1 cellular context compared by ENCODE assay signal in genomic region chr19:35869327-35870123, GRCh38.
TF ChIP-seq lines count a peak whose summit lies in the region.

No MANE protein-coding gene starts in this region.

TF ChIP-seq in HEK293, 187 proteins besides CTCF, POLR2A, EP300 and RAD21 (continued from another document and continues in another):
- TF ChIP-seq ATF2 (tag by site-specific recombination; IDR thresholded peaks at IDR 0.05; ENCODE audit: low read depth) (no peak), ZNF626 (tag by site-specific recombination; IDR thresholded peaks at IDR 0.05) (no peak), ZSCAN23 (tag by site-specific recombination; IDR thresholded peaks at IDR 0.05) (peak; percentile 57; the same call in 1 of the 2 replicates), ZNF16 (tag by site-specific recombination; IDR thresholded peaks at IDR 0.05; ENCODE audit: low read depth) (no peak), ZBTB49 (tag by site-specific recombination; IDR thresholded peaks at IDR 0.05; ENCODE audit: low read depth) (no peak), ZBTB6 (tag by site-specific recombination; IDR thresholded peaks at IDR 0.05) (peak; percentile 69; the same call in 1 of the 2 replicates), ZSCAN18 (tag by site-specific recombination; IDR thresholded peaks at IDR 0.05) (no peak), ZNF433 (tag by site-specific recombination; IDR thresholded peaks at IDR 0.05; ENCODE audit: low read depth) (0 out of 2 replicates have a peak, but pooled peaks have one; percentile 33), ZNF221 (tag by site-specific recombination; IDR thresholded peaks at IDR 0.05; ENCODE audit: borderline replicate concordance) (no peak), ZNF132 (tag by site-specific recombination; IDR thresholded peaks at IDR 0.05; ENCODE audit: borderline replicate concordance) (no peak), ZNF76 (tag by site-specific recombination; IDR thresholded peaks at IDR 0.05; ENCODE audit: borderline replicate concordance, low read depth) (peak; percentile 86), ZNF350 (tag by site-specific recombination; IDR thresholded peaks at IDR 0.05) (no peak), SETDB1 (IDR thresholded peaks at IDR 0.05; ENCODE audit: insufficient read length, low read length) (no peak), YY2 (tag by site-specific recombination; IDR thresholded peaks at IDR 0.05) (no peak), ZNF324 (tag by site-specific recombination; IDR thresholded peaks at IDR 0.05) (peak; percentile 45), KLF1 (tag by site-specific recombination; IDR thresholded peaks at IDR 0.05) (peak; percentile 95), SP3 (tag by site-specific recombination; IDR thresholded peaks at IDR 0.05) (peak; percentile 100), ZNF211 (tag by site-specific recombination; IDR thresholded peaks at IDR 0.05; ENCODE audit: low read depth) (no peak), AEBP2 (tag by site-specific recombination; IDR thresholded peaks at IDR 0.05; ENCODE audit: borderline replicate concordance) (no peak), ZNF580 (tag by site-specific recombination; IDR thresholded peaks at IDR 0.05) (no peak), KLF17 (tag by site-specific recombination; IDR thresholded peaks at IDR 0.05) (peak; percentile 54; the same call in 1 of the 2 replicates), ZFHX2 (tag by site-specific recombination; conservative IDR thresholded peaks at IDR 0.05) (peak; percentile 79), ZNF280D (tag by site-specific recombination; IDR thresholded peaks at IDR 0.05) (no peak), ZNF596 (tag by site-specific recombination; IDR thresholded peaks at IDR 0.05) (no peak), ZNF692 (tag by site-specific recombination; IDR thresholded peaks at IDR 0.05) (peak; percentile 90), PRDM2 (tag by site-specific recombination; IDR thresholded peaks at IDR 0.05; ENCODE audit: borderline replicate concordance) (no peak), ZNF610 (tag by site-specific recombination; IDR thresholded peaks at IDR 0.05; ENCODE audit: borderline replicate concordance) (peak; percentile 80), ZNF2 (tag by site-specific recombination; IDR thresholded peaks at IDR 0.05) (peak; percentile 84), ZNF133 (tag by site-specific recombination; IDR thresholded peaks at IDR 0.05) (no peak), ZNF639 (tag by site-specific recombination; IDR thresholded peaks at IDR 0.05) (peak; percentile 70; the same call in 1 of the 2 replicates)
